Comparison of ENCODE assay signal across 30 cellular contexts in genomic region chr2:8714283-8714682, GRCh38.
"Had no signal": no experiment of that assay in that cellular context is flagged by ENCODE, and none has a peak within 500 bp of the region (broad histone marks: within the 10 kb centered on the region; RNA-seq: fewer than 3 reads in every experiment).

No MANE protein-coding gene starts in this region.

- H3K27me3 ChIP-seq: breast epithelium, cardiac muscle cell, esophagus muscularis mucosa, foreskin keratinocyte, gastrocnemius medialis had no signal

- H3K9me3 ChIP-seq: breast epithelium, esophagus muscularis mucosa, gastrocnemius medialis had no signal

- H3K4me1 ChIP-seq: breast epithelium, esophagus muscularis mucosa, foreskin keratinocyte, gastrocnemius medialis had no signal

- DNase-seq: activated B cell treated with CpG ODN at 0.5 μM for 24 hours; activated CD4-positive, alpha-beta T cell treated with anti-CD3 and anti-CD28 coated beads for 48 hours; activated CD4-positive, alpha-beta T cell treated with anti-CD3 and anti-CD28 coated beads, Interleukin-2, amount 50 U/mL, for 1 hour; activated CD4-positive, alpha-beta T cell treated with anti-CD3 and anti-CD28 coated beads, Interleukin-2, amount 50 U/mL, for 48 hours; activated CD8-positive, alpha-beta memory T cell treated with anti-CD3 and anti-CD28 coated beads for 24 hours; activated CD8-positive, alpha-beta T cell treated with anti-CD3 and anti-CD28 coated beads for 36 hours; activated effector memory CD4-positive, alpha-beta T cell treated with Interleukin-2 at 50 U/mL for 16 hours; activated gamma-delta T cell treated with Interleukin-2 at 50 U/mL for 16 hours; activated naive CD4-positive, alpha-beta T cell treated with anti-CD3 and anti-CD28 coated beads, Interleukin-2, amount 50 U/mL, for 16 hours; activated naive CD4-positive, alpha-beta T cell treated with Interleukin-2 at 50 U/mL for 16 hours; activated T-cell treated with anti-CD3 and anti-CD28 coated beads, Interleukin-2, amount 50 U/mL, for 4 hours; amniotic stem cell; anterior cingulate cortex; cortex of kidney; dermis blood vessel endothelial cell; effector CD4-positive, alpha-beta T cell; effector memory CD8-positive, alpha-beta T cell; erythroblast; foreskin keratinocyte; gastrocnemius medialis; glutamatergic neuron; T-helper 1 cell; T-helper 17 cell; T1000; WERI-Rb-1 had no signal

- H3K36me3 ChIP-seq: breast epithelium, cardiac muscle cell, esophagus muscularis mucosa, gastrocnemius medialis, WERI-Rb-1 had no signal

- H3K27ac ChIP-seq: breast epithelium, cardiac muscle cell, esophagus muscularis mucosa, foreskin keratinocyte, gastrocnemius medialis, WERI-Rb-1 had no signal

- ATAC-seq: activated CD4-positive, CD25-positive, alpha-beta regulatory T cell treated with anti-CD3 and anti-CD28 coated beads, Interleukin-2, amount 50 U/mL, for 24 hours; activated CD8-positive, alpha-beta T cell treated with anti-CD3 and anti-CD28 coated beads for 36 hours; activated T-cell treated with anti-CD3 and anti-CD28 coated beads, Interleukin-2, amount 50 U/mL, for 4 hours; activated T-helper 17 cell treated with anti-CD3 and anti-CD28 coated beads, Interleukin-2, amount 50 U/mL, for 72 hours; effector memory CD8-positive, alpha-beta T cell; foreskin keratinocyte; T-helper 17 cell had no signal

- H3K4me3 ChIP-seq: breast epithelium, cardiac muscle cell, esophagus muscularis mucosa, gastrocnemius medialis had no signal
